In the genomic region with DNA sequence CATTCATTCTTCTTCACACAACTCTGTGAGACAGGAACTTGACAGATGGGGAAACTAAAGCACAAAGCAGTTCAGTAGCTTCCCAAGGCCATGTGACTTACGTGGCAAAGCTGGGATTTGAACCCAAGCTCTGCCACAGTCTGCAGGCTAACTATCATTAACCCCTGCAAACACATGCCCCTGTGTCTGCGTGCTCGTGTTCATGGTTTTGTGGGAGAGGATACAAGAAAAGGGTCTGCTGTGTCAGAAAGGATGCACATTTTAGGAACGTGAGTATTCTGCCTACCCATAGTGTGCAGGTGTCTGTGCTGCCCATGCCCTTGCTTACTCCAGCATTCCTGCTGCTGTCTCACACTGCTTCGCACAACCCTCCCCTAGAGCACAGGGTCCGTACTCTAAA, we compare ENCODE assay signal across 25 cellular contexts.
DNase-seq lines count a peak whose midpoint lies in the region; ATAC-seq, FAIRE-seq and TF ChIP-seq lines count a peak whose summit lies in the region.
"Had no signal": no experiment of that assay in that cellular context is flagged by ENCODE, and none has a peak within 500 bp of the region (broad histone marks: within the 10 kb centered on the region; RNA-seq: fewer than 3 reads in every experiment).

No MANE protein-coding gene starts in this region.

- ATAC-seq in Right ventricle myocardium inferior, result no peak
- ATAC-seq in body of pancreas, result no peak

- no peak for TF ChIP-seq CTCF in left ventricle myocardium inferior (IDR thresholded peaks at IDR 0.05; ENCODE audit: borderline replicate concordance)
- no peak for TF ChIP-seq CTCF in bronchial epithelial cell (IDR thresholded peaks at IDR 0.05; ENCODE audit: insufficient read depth, low read length, severe bottlenecking)
- TF ChIP-seq CTCF in body of pancreas (IDR thresholded peaks at IDR 0.05), result no peak

- 71 to 75% methylated on average over 6 of the region's 6 CpGs for WGBS in body of pancreas, 2 donors

- H3K27ac ChIP-seq in left ventricle myocardium inferior (replicated peaks) (peak overlapping the region; percentile 85), body of pancreas (no peak overlapping the region)
- H3K27ac ChIP-seq: BLaER1 treated with 17β-estradiol and CSF1 and Interleukin-3, amounts not matched to agents 10 nM and 100 nM; SJSA1 had no signal

- no peak for TF ChIP-seq POLR2A in body of pancreas (IDR thresholded peaks at IDR 0.05)

- intact Hi-C loops in left ventricle myocardium inferior (cut with micrococcal nuclease), result no loop called here
- intact Hi-C loops in Right ventricle myocardium inferior (cut with DNase I), result no loop called here
- intact Hi-C loops in body of pancreas (cut with DNase I), result loop anchor here (10.0 kb wide), 1 partner anchor 334 kb away; no protein-coding TSS in a partner anchor

- H3K36me3 ChIP-seq in left ventricle myocardium inferior (no peaks in the 10 kb centered on the region), bronchial epithelial cell (ENCODE audit: control insufficient read depth, insufficient read depth, low read length) (no peaks in the 10 kb centered on the region), body of pancreas (replicated peaks in 1 of 2; ENCODE audit: insufficient read depth in 1 of 2, low read depth in 2 of 2) (no peaks in the 10 kb centered on the region)
- H3K36me3 ChIP-seq: BLaER1 treated with 17β-estradiol and CSF1 and Interleukin-3, amounts not matched to agents 10 nM and 100 nM; MG63; SJSA1 had no signal

- no peak overlapping the region for H3K4me3 ChIP-seq in left ventricle myocardium inferior
- H3K4me3 ChIP-seq in bronchial epithelial cell (ENCODE audit: low read depth, low read length), result no peak overlapping the region
- H3K4me3 ChIP-seq in body of pancreas, result no peak overlapping the region
- H3K4me3 ChIP-seq: BLaER1 treated with 17β-estradiol and CSF1 and Interleukin-3, amounts not matched to agents 10 nM and 100 nM; MG63; SJSA1 had no signal

- H3K9me3 ChIP-seq in left ventricle myocardium inferior (replicated peaks) (no peaks in the 10 kb centered on the region), body of pancreas (no peaks in the 10 kb centered on the region)
- H3K9me3 ChIP-seq: BLaER1 treated with 17β-estradiol and CSF1 and Interleukin-3, amounts not matched to agents 10 nM and 100 nM; MG63; SJSA1 had no signal

- no peak for DNase-seq in left ventricle myocardium inferior
- DNase-seq in Right ventricle myocardium inferior (ENCODE audit: missing footprints), result no peak
- DNase-seq in bronchial epithelial cell (ENCODE audit: low read depth), result no peak
- DNase-seq in mucosa of gallbladder (ENCODE audit: low spot score), result peak; percentile 6
- peak; percentile 32 for DNase-seq in ureter (ENCODE audit: low spot score)
- no peak for DNase-seq in body of pancreas
- DNase-seq in DMS153 (lab: John Stamatoyannopoulos, UW), result no peak
- DNase-seq in GM03348 (ENCODE audit: low spot score), result no peak
- DNase-seq: AML-193; CD4-positive, alpha-beta T cell; COR-L47; H7; IMR-90; KG1; MG63; NCI-H446; NCI-H524 treated with DMSO at 0.1 percent for 48 hours; NCI-H82; NK-92 treated with Interleukin-12 subunit alpha and Interleukin-12 subunit beta, amount 100 ng/mL, for 24 hours; PC-3; Right ventricle myocardium superior had no signal

- no peaks in the 10 kb centered on the region for H3K27me3 ChIP-seq in left ventricle myocardium inferior (ENCODE audit: low read depth)
- no peaks in the 10 kb centered on the region for H3K27me3 ChIP-seq in bronchial epithelial cell (ENCODE audit: control insufficient read depth, insufficient read depth, low read length)
- H3K27me3 ChIP-seq in body of pancreas, result no peaks in the 10 kb centered on the region
- H3K27me3 ChIP-seq: BLaER1 treated with 17β-estradiol and CSF1 and Interleukin-3, amounts not matched to agents 10 nM and 100 nM; MG63; SJSA1 had no signal

- FAIRE-seq in bronchial epithelial cell (lab: Jason Lieb, UNC), result peak; percentile 47
- FAIRE-seq: A204.1, G401.6 had no signal

- H3K4me1 ChIP-seq in left ventricle myocardium inferior, result peaks cover 83% of the 10 kb centered on the region
- H3K4me1 ChIP-seq in body of pancreas, result peaks cover 25% of the 10 kb centered on the region
- H3K4me1 ChIP-seq: SJSA1 had no signal

Comparison
In these comparisons a context has a peak if more than half of its experiments do, and no peak if none do; other contexts are left out.
1. DNase-seq: peak in mucosa of gallbladder (single experiment) and ureter (single experiment); none in left ventricle myocardium inferior (single experiment), Right ventricle myocardium inferior (single experiment), bronchial epithelial cell (single experiment), body of pancreas (0 of 4), DMS153 (single experiment) and GM03348 (single experiment).